ENCODE assay signal across 1 cellular context in the genomic region with DNA sequence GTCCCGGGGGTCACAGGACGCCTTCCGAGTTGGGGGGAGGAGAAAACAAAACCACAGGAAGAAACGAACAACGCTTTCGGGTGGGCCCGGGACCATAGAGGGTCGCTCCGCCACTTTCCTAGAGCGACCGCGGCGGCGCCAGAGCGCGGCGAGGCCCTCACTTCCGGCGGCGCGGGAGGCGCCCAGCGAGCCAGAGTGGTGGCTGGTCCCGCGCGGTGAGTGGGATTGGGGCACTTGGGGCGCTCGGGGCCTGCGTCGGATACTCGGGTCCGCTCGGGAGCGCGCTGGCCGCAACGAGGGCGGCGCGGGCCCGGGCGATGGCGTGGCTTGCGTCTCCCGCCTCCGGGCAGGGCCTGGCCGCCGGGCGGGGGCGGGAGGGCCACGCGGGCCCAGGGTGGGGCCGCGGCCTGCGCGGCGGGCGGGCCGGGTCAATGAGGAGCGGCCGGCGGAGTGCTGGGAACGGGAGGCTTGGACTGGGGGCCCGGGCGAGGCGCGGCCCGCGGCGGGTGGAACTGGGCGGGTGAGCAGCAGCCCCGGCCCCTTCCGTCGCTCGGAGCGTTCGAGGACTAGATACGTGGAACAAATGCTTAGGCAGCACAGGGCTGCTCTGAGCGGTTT.
A peak's percentile ranks its signal among the peaks of the same experiment; 100 is the strongest.
TF ChIP-seq lines count a peak whose summit lies in the region.

A gene (plus strand): TSS at position 160 of the 618 bp plus-strand sequence. CDS start 2,446 bp downstream, outside the sequence.

TF ChIP-seq in K562, 482 proteins besides CTCF, POLR2A, EP300 and RAD21 (continued from another document):
- TF ChIP-seq TBP (optimal IDR thresholded peaks at IDR 0.05; ENCODE audit: low read depth, low read length), result peak; percentile 55
- TF ChIP-seq CREB1 (IDR thresholded peaks at IDR 0.05), result no peak
- TF ChIP-seq CREB1 (CRISPR knock-in tag; IDR thresholded peaks at IDR 0.05), result peak; percentile 50
- TF ChIP-seq, protein P1, sequence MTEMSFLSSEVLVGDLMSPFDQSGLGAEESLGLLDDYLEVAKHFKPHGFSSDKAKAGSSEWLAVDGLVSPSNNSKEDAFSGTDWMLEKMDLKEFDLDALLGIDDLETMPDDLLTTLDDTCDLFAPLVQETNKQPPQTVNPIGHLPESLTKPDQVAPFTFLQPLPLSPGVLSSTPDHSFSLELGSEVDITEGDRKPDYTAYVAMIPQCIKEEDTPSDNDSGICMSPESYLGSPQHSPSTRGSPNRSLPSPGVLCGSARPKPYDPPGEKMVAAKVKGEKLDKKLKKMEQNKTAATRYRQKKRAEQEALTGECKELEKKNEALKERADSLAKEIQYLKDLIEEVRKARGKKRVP (CRISPR knock-in tag; IDR thresholded peaks at IDR 0.05), result no peak
- no peak for TF ChIP-seq ZNF316 (IDR thresholded peaks at IDR 0.05)
- TF ChIP-seq ZNF696 (CRISPR knock-in tag; conservative IDR thresholded peaks at IDR 0.05), result no peak
- TF ChIP-seq RFX7 (CRISPR knock-in tag; IDR thresholded peaks at IDR 0.05), result no peak
- TF ChIP-seq CBX1 (IDR thresholded peaks at IDR 0.05; ENCODE audit: low read depth), result peak; percentile 87
